Comparison of ENCODE assay signal across 20 cellular contexts in genomic region chr10:32125023-32125422, GRCh38.
"Had no signal": no experiment of that assay in that cellular context is flagged by ENCODE, and none has a peak within 500 bp of the region (broad histone marks: within the 10 kb centered on the region; RNA-seq: fewer than 3 reads in every experiment).

No MANE protein-coding gene starts in this region.

- H3K4me3 ChIP-seq: adrenal gland, ascending aorta, hepatocyte, left ventricle myocardium inferior, spleen had no signal

- H3K4me1 Mint-ChIP-seq: activated CD4-positive, alpha-beta T cell treated with anti-CD3 and anti-CD28 coated beads, Interleukin-2, amount 10 ng/mL, durations not matched to agents 24 days and 14 days; T-helper 17 cell had no signal

- H3K36me3 ChIP-seq: adrenal gland, ascending aorta, brain microvascular endothelial cell, left ventricle myocardium inferior, spleen had no signal

- H3K9me3 ChIP-seq: adrenal gland, ascending aorta had no signal

- DNase-seq: activated CD4-positive, alpha-beta T cell treated with anti-CD3 and anti-CD28 coated beads, Interleukin-2, amount 10 ng/mL, durations not matched to agents 24 days and 14 days; activated CD8-positive, alpha-beta T cell treated with anti-CD3 and anti-CD28 coated beads, Interleukin-2, amount 10 ng/mL, durations not matched to agents 7 days and 5 days; activated gamma-delta T cell; activated naive CD4-positive, alpha-beta T cell treated with anti-CD3 and anti-CD28 coated beads, Interleukin-2, amount 50 U/mL, for 16 hours; adrenal gland; brain microvascular endothelial cell; effector CD4-positive, alpha-beta T cell; erythroblast; foreskin fibroblast; left ventricle myocardium inferior; nephron progenitor cell; spleen; stimulated activated CD4-positive, alpha-beta T cell treated with anti-CD3 and anti-CD28 coated beads, Interleukin-4, amount 100 ng/mL, for 1 hour; stimulated activated naive CD4-positive, alpha-beta T cell treated with Interleukin-2 at 50 U/mL for 16 hours; T-helper 17 cell had no signal

- H3K27ac ChIP-seq: adrenal gland, ascending aorta, brain microvascular endothelial cell, hepatocyte, left ventricle myocardium inferior, parathyroid adenoma, spleen had no signal

- H3K4me3 Mint-ChIP-seq: activated CD4-positive, alpha-beta T cell treated with anti-CD3 and anti-CD28 coated beads, Interleukin-2, amount 10 ng/mL, durations not matched to agents 24 days and 14 days; activated CD8-positive, alpha-beta T cell treated with anti-CD3 and anti-CD28 coated beads, Interleukin-2, amount 10 ng/mL, durations not matched to agents 7 days and 5 days; activated T-helper 1 cell treated with anti-CD3 and anti-CD28 coated beads, Interleukin-12 subunit alpha, Interleukin-12 subunit beta, Interleukin-2, Interleukin-4 antibody, amounts not matched to agents 30 ng/mL and 10 ng/mL and 1 ng/mL, durations not matched to agents 14 hours and 24 hours and 36 hours; dendritic cell treated with granulocyte-macrophage colony-stimulating factor and Interleukin-4, amounts not matched to agents 40 ng/mL and 50 ng/mL, for 4 days; nephron progenitor cell; T-helper 17 cell had no signal

- H3K27me3 ChIP-seq: adrenal gland, ascending aorta, brain microvascular endothelial cell, hepatocyte, spleen had no signal

- H3K4me1 ChIP-seq: adrenal gland, ascending aorta, left ventricle myocardium inferior, parathyroid adenoma, spleen had no signal

- ATAC-seq: activated CD8-positive, alpha-beta T cell treated with anti-CD3 and anti-CD28 coated beads, Interleukin-2, amount 10 ng/mL, durations not matched to agents 7 days and 5 days; T-helper 17 cell had no signal

- H3K27ac Mint-ChIP-seq: activated CD4-positive, alpha-beta T cell treated with anti-CD3 and anti-CD28 coated beads, Interleukin-2, amount 10 ng/mL, durations not matched to agents 24 days and 14 days; activated CD8-positive, alpha-beta T cell treated with anti-CD3 and anti-CD28 coated beads, Interleukin-2, amount 10 ng/mL, durations not matched to agents 7 days and 5 days; activated T-helper 1 cell treated with anti-CD3 and anti-CD28 coated beads, Interleukin-12 subunit alpha, Interleukin-12 subunit beta, Interleukin-2, Interleukin-4 antibody, amounts not matched to agents 30 ng/mL and 10 ng/mL and 1 ng/mL, durations not matched to agents 14 hours and 24 hours and 36 hours; dendritic cell treated with granulocyte-macrophage colony-stimulating factor and Interleukin-4, amounts not matched to agents 40 ng/mL and 50 ng/mL, for 4 days; nephron progenitor cell; T-helper 17 cell had no signal
